9 cellular contexts compared by ENCODE assay signal in the genomic region with DNA sequence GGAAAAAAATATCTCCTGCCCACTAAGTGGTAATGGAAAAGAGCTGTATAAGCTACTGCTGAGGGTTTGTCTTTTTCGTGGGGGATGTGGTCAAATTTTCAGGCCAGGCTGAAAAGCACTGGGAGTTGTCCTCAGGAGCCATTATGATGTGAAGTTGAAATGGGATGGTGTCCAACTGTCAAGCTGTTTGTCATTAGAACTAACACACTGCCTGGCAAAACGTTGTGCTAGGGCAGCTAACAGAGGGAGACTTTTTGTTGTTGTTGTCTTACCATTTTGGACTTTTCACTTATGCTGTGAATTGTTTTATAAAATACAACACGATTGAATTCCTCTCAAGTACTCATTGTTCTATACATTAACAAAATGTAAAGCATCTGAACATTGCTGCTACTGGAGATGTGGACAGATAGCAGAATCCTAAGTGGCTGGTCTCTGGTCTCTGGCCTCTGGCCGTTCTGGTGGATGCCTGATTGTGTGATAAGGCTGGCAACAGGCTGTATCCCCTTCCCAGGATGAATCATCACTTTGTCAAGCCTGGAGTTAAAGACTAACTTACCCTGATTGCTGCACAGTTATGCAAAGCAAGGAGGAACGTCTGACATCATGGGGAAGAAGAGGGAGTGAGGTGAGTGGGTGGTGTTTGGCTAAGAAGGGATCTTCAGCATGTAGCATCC.
A peak's percentile ranks its signal among the peaks of the same experiment; 100 is the strongest.
DNase-seq lines count a peak whose midpoint lies in the region; ATAC-seq, FAIRE-seq and TF ChIP-seq lines count a peak whose summit lies in the region.
"Had no signal": no experiment of that assay in that cellular context is flagged by ENCODE, and none has a peak within 500 bp of the region (broad histone marks: within the 10 kb centered on the region; RNA-seq: fewer than 3 reads in every experiment).

No MANE protein-coding gene starts in this region.

- no peak for TF ChIP-seq CTCF in retinal pigment epithelial cell (conservative IDR thresholded peaks at IDR 0.05; ENCODE audit: low read depth, low read length)

- H3K4me3 Mint-ChIP-seq in activated naive CD4-positive, alpha-beta T cell treated with anti-CD3 and anti-CD28 coated beads, Interleukin-2, amount 50 U/mL, for 24 hours: peak overlapping the region; percentile 43
- H3K4me3 Mint-ChIP-seq in activated naive CD4-positive, alpha-beta T cell treated with anti-CD3 and anti-CD28 coated beads, Interleukin-2, amount 10 ng/mL, durations not matched to agents 7 days and 5 days: no peak overlapping the region

- ATAC-seq in GM19397 (IDR thresholded peaks at IDR 0.05; ENCODE audit: unreplicated experiment): no peak

- no peaks in the 10 kb centered on the region for H3K9me3 Mint-ChIP-seq in activated naive CD4-positive, alpha-beta T cell treated with anti-CD3 and anti-CD28 coated beads, Interleukin-2, amount 50 U/mL, for 24 hours
- H3K9me3 Mint-ChIP-seq in activated naive CD4-positive, alpha-beta T cell treated with anti-CD3 and anti-CD28 coated beads, Interleukin-2, amount 10 ng/mL, durations not matched to agents 7 days and 5 days: no peaks in the 10 kb centered on the region

- peaks cover 1% of the 10 kb centered on the region for H3K36me3 Mint-ChIP-seq in activated naive CD4-positive, alpha-beta T cell treated with anti-CD3 and anti-CD28 coated beads, Interleukin-2, amount 50 U/mL, for 24 hours
- H3K36me3 Mint-ChIP-seq in activated naive CD4-positive, alpha-beta T cell treated with anti-CD3 and anti-CD28 coated beads, Interleukin-2, amount 10 ng/mL, durations not matched to agents 7 days and 5 days: peaks cover 3% of the 10 kb centered on the region

- H3K27me3 Mint-ChIP-seq in activated naive CD4-positive, alpha-beta T cell treated with anti-CD3 and anti-CD28 coated beads, Interleukin-2, amount 50 U/mL, for 24 hours: peaks cover 5% of the 10 kb centered on the region
- peaks cover 28% of the 10 kb centered on the region for H3K27me3 Mint-ChIP-seq in activated naive CD4-positive, alpha-beta T cell treated with anti-CD3 and anti-CD28 coated beads, Interleukin-2, amount 10 ng/mL, durations not matched to agents 7 days and 5 days

- DNase-seq in activated naive CD4-positive, alpha-beta T cell treated with anti-CD3 and anti-CD28 coated beads, Interleukin-2, amount 10 ng/mL, durations not matched to agents 7 days and 5 days: no peak
- DNase-seq in RCC 7860 (ENCODE audit: low spot score): peak; percentile 95
- DNase-seq in fibroblast of the conjunctiva (ENCODE audit: low read depth): peak; percentile 79
- DNase-seq in retinal pigment epithelial cell (ENCODE audit: low read depth): peak; percentile 69
- no peak for DNase-seq in activated naive CD4-positive, alpha-beta T cell (lab: John Stamatoyannopoulos, UW)
- DNase-seq in NCI-H2171 (lab: John Stamatoyannopoulos, UW): no peak

- H3K27ac Mint-ChIP-seq in activated naive CD4-positive, alpha-beta T cell treated with anti-CD3 and anti-CD28 coated beads, Interleukin-2, amount 50 U/mL, for 24 hours: no peak overlapping the region
- no peak overlapping the region for H3K27ac Mint-ChIP-seq in activated naive CD4-positive, alpha-beta T cell treated with anti-CD3 and anti-CD28 coated beads, Interleukin-2, amount 10 ng/mL, durations not matched to agents 7 days and 5 days

- H3K4me1 Mint-ChIP-seq in activated naive CD4-positive, alpha-beta T cell treated with anti-CD3 and anti-CD28 coated beads, Interleukin-2, amount 50 U/mL, for 24 hours: peaks cover 19% of the 10 kb centered on the region
- H3K4me1 Mint-ChIP-seq in activated naive CD4-positive, alpha-beta T cell treated with anti-CD3 and anti-CD28 coated beads, Interleukin-2, amount 10 ng/mL, durations not matched to agents 7 days and 5 days: peaks cover 12% of the 10 kb centered on the region

- CTCF ChIA-PET in activated naive CD4-positive, alpha-beta T cell treated with anti-CD3 and anti-CD28 coated beads, Interleukin-2, amount 10 ng/mL, durations not matched to agents 7 days and 5 days (lab: Charles Lee): interaction anchor here (1.5 kb wide), 1 partner anchor 71 kb away, joined by 5 read pairs; no protein-coding TSS in a partner anchor

- peak; percentile 92 for FAIRE-seq in RCC 7860 (lab: Jason Lieb, UNC)
- FAIRE-seq: G401.6 had no signal

- H3K4me3 ChIP-seq in retinal pigment epithelial cell (ENCODE audit: low read length): no peak overlapping the region

Comparison
In these comparisons a context has a peak if more than half of its experiments do, and no peak if none do; other contexts are left out.
1. DNase-seq: peak in RCC 7860 (single experiment), fibroblast of the conjunctiva (single experiment) and retinal pigment epithelial cell (single experiment); none in activated naive CD4-positive, alpha-beta T cell treated with anti-CD3 and anti-CD28 coated beads, Interleukin-2, amount 10 ng/mL, durations not matched to agents 7 days and 5 days (single experiment), activated naive CD4-positive, alpha-beta T cell (0 of 4) and NCI-H2171 (single experiment).